In genomic region chr3:106206165-106206564, GRCh38 we compare ENCODE assay signal across 8 cellular contexts.
DNase-seq lines count a peak whose midpoint lies in the region; ATAC-seq, FAIRE-seq and TF ChIP-seq lines count a peak whose summit lies in the region.

No MANE protein-coding gene starts in this region.

- peak; percentile 90 for ATAC-seq in HG03378 (IDR thresholded peaks at IDR 0.05; ENCODE audit: unreplicated experiment)
- ATAC-seq in omental fat pad (ENCODE audit: low FRiP score), result no peak

- POLR2A ChIA-PET in SK-N-SH (lab: Yijun Ruan, JAX), result no interaction called here

- no peak overlapping the region for H4K8ac ChIP-seq in mesenchymal stem cell (ENCODE audit: low read length)

- H3K4me2 ChIP-seq in SK-N-SH (no peak overlapping the region), mesenchymal stem cell (ENCODE audit: low read length, poor library complexity, severe bottlenecking) (no peak overlapping the region)

- no peaks in the 10 kb centered on the region for H4K20me1 ChIP-seq in SK-N-SH (ENCODE audit: insufficient read depth)

- TF ChIP-seq EP300 in SK-N-SH (IDR thresholded peaks at IDR 0.05; ENCODE audit: borderline replicate concordance in 1 of 2, low read depth in 1 of 2, low read length in 1 of 2), result no peak

- H2BK5ac ChIP-seq in mesenchymal stem cell (ENCODE audit: low read depth, low read length, poor library complexity, severe bottlenecking), result no peak overlapping the region

- H3K23ac ChIP-seq in mesenchymal stem cell (ENCODE audit: low read length in 2 of 2), result no peak overlapping the region

- 84% methylated on average over 8 of the region's 8 CpGs for WGBS in SK-N-SH (ENCODE audit: low lambda C conversion rate)
- WGBS in mesenchymal stem cell, result 81% methylated on average over 7 of the region's 8 CpGs

- H4K91ac ChIP-seq in mesenchymal stem cell (ENCODE audit: low read length), result no peak overlapping the region

- H3K36me3 Mint-ChIP-seq in glutamatergic neuron (ENCODE audit: unreplicated experiment), result no peaks in the 10 kb centered on the region

- no peaks in the 10 kb centered on the region for H3K36me3 ChIP-seq in SK-N-SH (replicated peaks in 1 of 2; ENCODE audit: control insufficient read depth in 1 of 2, insufficient read depth in 2 of 2, low read length in 1 of 2)
- no peaks in the 10 kb centered on the region for H3K36me3 ChIP-seq in mesenchymal stem cell (ENCODE audit: control insufficient read depth in 1 of 2, insufficient read depth in 2 of 2, low read depth in 1 of 2, low read length in 2 of 2)

- H3K4me3 Mint-ChIP-seq in glutamatergic neuron (ENCODE audit: unreplicated experiment), result peak overlapping the region; percentile 1

- H3K9me2 ChIP-seq in SK-N-SH, result no peaks in the 10 kb centered on the region

- H2BK12ac ChIP-seq in mesenchymal stem cell (ENCODE audit: low read length in 2 of 2), result no peak overlapping the region

- no peak overlapping the region for H3K4me3 ChIP-seq in SK-N-SH (ENCODE audit: low read depth in 2 of 2, low read length in 1 of 2)
- no peak overlapping the region for H3K4me3 ChIP-seq in mesenchymal stem cell (ENCODE audit: insufficient read depth in 1 of 2, low read depth in 1 of 2, low read length in 2 of 2)

- no peak for TF ChIP-seq RAD21 in SK-N-SH (IDR thresholded peaks at IDR 0.05; ENCODE audit: low read length)

- no peak overlapping the region for H3K14ac ChIP-seq in mesenchymal stem cell (ENCODE audit: low read length in 2 of 2)

- no peak overlapping the region for H2BK15ac ChIP-seq in mesenchymal stem cell (ENCODE audit: low read depth, poor library complexity, severe bottlenecking)

- H3K27me3 ChIP-seq in SK-N-SH (ENCODE audit: insufficient read depth) (no peaks in the 10 kb centered on the region), mesenchymal stem cell (ENCODE audit: control insufficient read depth in 1 of 2, insufficient read depth in 1 of 2, low read length in 2 of 2) (no peaks in the 10 kb centered on the region)

- no peak for TF ChIP-seq CTCF in SK-N-SH (IDR thresholded peaks at IDR 0.05)
- TF ChIP-seq CTCF in glutamatergic neuron (IDR thresholded peaks at IDR 0.05; ENCODE audit: partially characterized antibody, unreplicated experiment), result no peak
- TF ChIP-seq CTCF in omental fat pad (IDR thresholded peaks at IDR 0.05), result no peak

- H3K4me1 Mint-ChIP-seq in glutamatergic neuron (ENCODE audit: low read depth, unreplicated experiment), result peaks cover 10% of the 10 kb centered on the region

- FAIRE-seq in GM19239 (lab: Jason Lieb, UNC), result peak; percentile 97

- CTCF ChIA-PET in SK-N-SH (lab: Yijun Ruan, JAX), result no interaction called here

- DNase-seq in CD1c-positive myeloid dendritic cell (ENCODE audit: extremely low spot score), result peak; percentile 29
- DNase-seq in GM19239 (ENCODE audit: insufficient read length, low spot score), result no peak
- no peak for DNase-seq in SK-N-SH
- no peak for DNase-seq in glutamatergic neuron
- DNase-seq in mesenchymal stem cell, result no peak
- DNase-seq in omental fat pad (ENCODE audit: low spot score), result no peak
- DNase-seq in NCI-H774 (lab: John Stamatoyannopoulos, UW), result no peak

- no peak overlapping the region for H3K18ac ChIP-seq in mesenchymal stem cell (ENCODE audit: low read depth in 1 of 2, low read length in 2 of 2)

- H2AFZ ChIP-seq in SK-N-SH (ENCODE audit: low read depth) (peak overlapping the region; percentile 26; the same call in 1 of the 2 replicates), mesenchymal stem cell (ENCODE audit: low read depth, low read length) (no peak overlapping the region)

- H3K27ac ChIP-seq in SK-N-SH (ENCODE audit: low read depth in 2 of 2, low read length in 1 of 2) (peak overlapping the region in 1 of 2 experiments; percentile 34; a peak in 1 of 4 replicates), mesenchymal stem cell (ENCODE audit: low read length, poor library complexity, severe bottlenecking) (no peak overlapping the region)

- no peak overlapping the region for H3K9ac ChIP-seq in SK-N-SH
- no peak overlapping the region for H3K9ac ChIP-seq in mesenchymal stem cell (ENCODE audit: low read length)

- H3K4me1 ChIP-seq in SK-N-SH (ENCODE audit: control insufficient read depth in 1 of 2, insufficient read depth in 2 of 2, low read depth in 1 of 2, low read length in 1 of 2) (no peaks in the 10 kb centered on the region; a peak in 2 of 4 replicates), mesenchymal stem cell (ENCODE audit: control insufficient read depth, insufficient read depth, low read depth, low read length) (peaks cover 4% of the 10 kb centered on the region)

- H3K27ac Mint-ChIP-seq in glutamatergic neuron (ENCODE audit: unreplicated experiment), result no peak overlapping the region

- no peaks in the 10 kb centered on the region for H3K79me2 ChIP-seq in SK-N-SH (ENCODE audit: insufficient read depth)

- H3K9me3 ChIP-seq in SK-N-SH (no peaks in the 10 kb centered on the region), mesenchymal stem cell (ENCODE audit: control insufficient read depth, low read length) (no peaks in the 10 kb centered on the region)

- H3F3A ChIP-seq in SK-N-SH (replicated peaks; ENCODE audit: insufficient read depth), result no peaks in the 10 kb centered on the region

- no peaks in the 10 kb centered on the region for H3K27me3 Mint-ChIP-seq in glutamatergic neuron (ENCODE audit: unreplicated experiment)

- no peaks in the 10 kb centered on the region for H3K79me1 ChIP-seq in mesenchymal stem cell (replicated peaks; ENCODE audit: low read length, poor library complexity, severe bottlenecking)

- no peak overlapping the region for H2BK120ac ChIP-seq in mesenchymal stem cell (ENCODE audit: low read depth, low read length)

- H3K9me3 Mint-ChIP-seq in glutamatergic neuron (ENCODE audit: unreplicated experiment), result peaks cover 4% of the 10 kb centered on the region

- H2AK5ac ChIP-seq in mesenchymal stem cell (ENCODE audit: low read length, severe bottlenecking), result no peak overlapping the region

- H3K4ac ChIP-seq in mesenchymal stem cell (ENCODE audit: low read depth in 1 of 2, low read length in 2 of 2), result no peak overlapping the region

TF ChIP-seq in SK-N-SH, 30 proteins besides CTCF, POLR2A, EP300 and RAD21:
- no peak for TF ChIP-seq REST (IDR thresholded peaks at IDR 0.05; ENCODE audit: low read depth, low read length)
- no peak for TF ChIP-seq RFX5 (IDR thresholded peaks at IDR 0.05; ENCODE audit: low read length)
- TF ChIP-seq RXRA (IDR thresholded peaks at IDR 0.05; ENCODE audit: borderline replicate concordance, low read depth), result no peak
- no peak for TF ChIP-seq MAX (IDR thresholded peaks at IDR 0.05; ENCODE audit: low read depth)
- TF ChIP-seq USF2 (IDR thresholded peaks at IDR 0.05; ENCODE audit: borderline replicate concordance, low read depth, low read length), result no peak
- no peak for TF ChIP-seq JUND (IDR thresholded peaks at IDR 0.05)
- no peak for TF ChIP-seq RCOR1 (IDR thresholded peaks at IDR 0.05; ENCODE audit: low read length)
- no peak for TF ChIP-seq TCF12 (IDR thresholded peaks at IDR 0.05)
- TF ChIP-seq ELF1 (IDR thresholded peaks at IDR 0.05), result no peak
- TF ChIP-seq YY1 (IDR thresholded peaks at IDR 0.05; ENCODE audit: low read depth), result no peak
- no peak for TF ChIP-seq FOXJ3 (CRISPR knock-in tag; IDR thresholded peaks at IDR 0.05)
- no peak for TF ChIP-seq EZH2phosphoT487 (IDR thresholded peaks at IDR 0.05; ENCODE audit: borderline replicate concordance, low read depth)
